8 cellular contexts compared by ENCODE assay signal in genomic region chr12:132414634-132415340, GRCh38.
DNase-seq lines count a peak whose midpoint lies in the region; ATAC-seq and TF ChIP-seq lines count a peak whose summit lies in the region.

No MANE protein-coding gene starts in this region.

- peak; percentile 91 for TF ChIP-seq CTCF in AG04450 (IDR thresholded peaks at IDR 0.05; ENCODE audit: low read depth, low read length)
- peak; percentile 96 for TF ChIP-seq CTCF in chondrocyte (IDR thresholded peaks at IDR 0.05)
- TF ChIP-seq CTCF in liver (IDR thresholded peaks at IDR 0.05; ENCODE audit: low read depth, low read length, missing input control): peak; percentile 93

- peaks cover 0 to 4% (median 1%) of the 10 kb centered on the region in 4 donors for H3K4me1 ChIP-seq in liver (ENCODE audit: control insufficient read depth in 4 of 4, insufficient read depth in 4 of 4, low read length in 3 of 4)

- WGBS in liver: 16% methylated on average over 30 of the region's 30 CpGs

- no peaks in the 10 kb centered on the region for H3K36me3 Mint-ChIP-seq in activated CD4-positive, alpha-beta T cell treated with anti-CD3 and anti-CD28 coated beads for 36 hours (ENCODE audit: low read depth)
- H3K36me3 Mint-ChIP-seq in chondrocyte (ENCODE audit: low read depth): peaks cover 2% of the 10 kb centered on the region

- no peaks in the 10 kb centered on the region for H3K9me3 Mint-ChIP-seq in activated CD4-positive, alpha-beta T cell treated with anti-CD3 and anti-CD28 coated beads for 36 hours (ENCODE audit: low read depth)
- no peaks in the 10 kb centered on the region for H3K9me3 Mint-ChIP-seq in chondrocyte (ENCODE audit: low read depth)

- CTCF ChIA-PET in AG04450 (lab: Charles Lee): interaction anchor here (0.7 to 4.2 kb wide), 14 partner anchors 91 to 261 kb away, joined by 3 to 59 read pairs (median 5); partner anchors contain the start of gene LRCOL1
- CTCF ChIA-PET in activated CD4-positive, alpha-beta T cell treated with anti-CD3 and anti-CD28 coated beads for 36 hours (lab: Charles Lee): interaction anchor here (0.6 to 3.2 kb wide), 26 partner anchors 9 to 329 kb away, joined by 3 to 25 read pairs (median 4); no protein-coding TSS in a partner anchor

- POLR2A ChIA-PET in AG04450 (lab: Yijun Ruan, JAX): no interaction called here
- POLR2A ChIA-PET in activated CD4-positive, alpha-beta T cell treated with anti-CD3 and anti-CD28 coated beads for 36 hours (lab: Charles Lee): no interaction called here

- H3K9me3 ChIP-seq in AG04450 (ENCODE audit: control insufficient read depth, insufficient read depth, low read length) (peaks cover 13% of the 10 kb centered on the region; the same call in 1 of the 2 replicates), liver (ENCODE audit: control insufficient read depth in 4 of 4, low read length in 3 of 4) (no peaks in the 10 kb centered on the region)

- TF ChIP-seq RAD21 in liver (IDR thresholded peaks at IDR 0.05): peak; percentile 93 to 97

- H3K4me3 Mint-ChIP-seq in activated CD4-positive, alpha-beta T cell treated with anti-CD3 and anti-CD28 coated beads for 36 hours: no peak overlapping the region
- no peak overlapping the region for H3K4me3 Mint-ChIP-seq in chondrocyte (ENCODE audit: unreplicated experiment)

- no peak overlapping the region for H3K4me3 ChIP-seq in AG04450 (ENCODE audit: low read depth, low read length)
- no peak overlapping the region for H3K4me3 ChIP-seq in liver (ENCODE audit: low read depth in 1 of 3, low read length in 3 of 3)

- H3K27me3 ChIP-seq in AG04450 (ENCODE audit: control insufficient read depth, insufficient read depth, low read length) (peaks cover 8% of the 10 kb centered on the region), liver (ENCODE audit: control insufficient read depth in 4 of 4, insufficient read depth in 4 of 4, low read length in 3 of 4) (no peaks in the 10 kb centered on the region)

- no peak overlapping the region for H3K27ac Mint-ChIP-seq in activated CD4-positive, alpha-beta T cell treated with anti-CD3 and anti-CD28 coated beads for 36 hours
- no peak overlapping the region for H3K27ac Mint-ChIP-seq in chondrocyte (ENCODE audit: unreplicated experiment)

- intact Hi-C loops in activated CD4-positive, alpha-beta T cell treated with anti-CD3 and anti-CD28 coated beads for 36 hours (cut with DNase I, micrococcal nuclease): loop anchor here (1.0 to 5.0 kb wide), 7 partner anchors 109 to 262 kb away; no protein-coding TSS in a partner anchor

- H3K36me3 ChIP-seq in liver (ENCODE audit: control insufficient read depth in 4 of 4, insufficient read depth in 3 of 4, low read depth in 1 of 4, low read length in 3 of 4): no peaks in the 10 kb centered on the region

- DNase-seq in AG04450 (ENCODE audit: low read depth, low spot score) (peak; percentile 34), NCI-H345 treated with DMSO at 0.1 percent for 48 hours (lab: John Stamatoyannopoulos, UW; ENCODE audit: unreplicated experiment) (peak; percentile 81), chondrocyte (ENCODE audit: low spot score) (no peak)
- peak; percentile 87 for DNase-seq in activated CD4-positive, alpha-beta T cell treated with anti-CD3 and anti-CD28 coated beads for 36 hours
- DNase-seq in stimulated activated CD4-positive, alpha-beta T cell treated with anti-CD3 and anti-CD28 coated beads, TNF-alpha, amount 100 ng/mL, for 24 hours (ENCODE audit: low read depth in 3 of 3): peak; percentile 57 to 68 (median 59)

- H3K27me3 Mint-ChIP-seq in activated CD4-positive, alpha-beta T cell treated with anti-CD3 and anti-CD28 coated beads for 36 hours: no peaks in the 10 kb centered on the region
- H3K27me3 Mint-ChIP-seq in chondrocyte (ENCODE audit: low read depth): peaks cover 22% of the 10 kb centered on the region

- ATAC-seq in GM18511 (IDR thresholded peaks at IDR 0.05; ENCODE audit: unreplicated experiment) (peak; percentile 83), HG03175 (IDR thresholded peaks at IDR 0.05; ENCODE audit: unreplicated experiment) (peak; percentile 85)
- peak; percentile 96 for ATAC-seq in activated CD4-positive, alpha-beta T cell treated with anti-CD3 and anti-CD28 coated beads for 36 hours

- no peaks in the 10 kb centered on the region for H3K4me1 Mint-ChIP-seq in activated CD4-positive, alpha-beta T cell treated with anti-CD3 and anti-CD28 coated beads for 36 hours
- H3K4me1 Mint-ChIP-seq in chondrocyte (ENCODE audit: low read depth): peaks cover 4% of the 10 kb centered on the region

- no peak overlapping the region for H3K27ac ChIP-seq in AG04450 (ENCODE audit: low read depth, low read length)
- no peak overlapping the region for H3K27ac ChIP-seq in liver (ENCODE audit: low read depth in 1 of 2, low read length in 2 of 2)

- no peak overlapping the region for H3K9ac ChIP-seq in liver (ENCODE audit: low read depth in 1 of 2, low read length in 2 of 2)

TF ChIP-seq in liver, 16 proteins besides CTCF, POLR2A, EP300 and RAD21:
- TF ChIP-seq RXRA (IDR thresholded peaks at IDR 0.05): no peak
- TF ChIP-seq MAX (IDR thresholded peaks at IDR 0.05): no peak
- no peak for TF ChIP-seq TAF1 (conservative IDR thresholded peaks at IDR 0.05)
- TF ChIP-seq ZBTB33 (IDR thresholded peaks at IDR 0.05): no peak
- TF ChIP-seq FOXA1 (IDR thresholded peaks at IDR 0.05): no peak
- TF ChIP-seq EGR1 (IDR thresholded peaks at IDR 0.05; ENCODE audit: low read depth in 2 of 2): no peak
- no peak for TF ChIP-seq ATF3 (IDR thresholded peaks at IDR 0.05)
- TF ChIP-seq YY1 (IDR thresholded peaks at IDR 0.05): no peak
- TF ChIP-seq FOXA2 (IDR thresholded peaks at IDR 0.05): no peak
- no peak for TF ChIP-seq HNF4A (conservative IDR thresholded peaks at IDR 0.05)
- no peak for TF ChIP-seq NR2F2 (IDR thresholded peaks at IDR 0.05)
- TF ChIP-seq GABPA (IDR thresholded peaks at IDR 0.05 in 1 of 2, conservative IDR thresholded peaks at IDR 0.05 in 1 of 2): no peak
- no peak for TF ChIP-seq HNF4G (IDR thresholded peaks at IDR 0.05)
- no peak for TF ChIP-seq JUND (IDR thresholded peaks at IDR 0.05)
- no peak for TF ChIP-seq SP1 (IDR thresholded peaks at IDR 0.05)
- TF ChIP-seq, protein P1, sequence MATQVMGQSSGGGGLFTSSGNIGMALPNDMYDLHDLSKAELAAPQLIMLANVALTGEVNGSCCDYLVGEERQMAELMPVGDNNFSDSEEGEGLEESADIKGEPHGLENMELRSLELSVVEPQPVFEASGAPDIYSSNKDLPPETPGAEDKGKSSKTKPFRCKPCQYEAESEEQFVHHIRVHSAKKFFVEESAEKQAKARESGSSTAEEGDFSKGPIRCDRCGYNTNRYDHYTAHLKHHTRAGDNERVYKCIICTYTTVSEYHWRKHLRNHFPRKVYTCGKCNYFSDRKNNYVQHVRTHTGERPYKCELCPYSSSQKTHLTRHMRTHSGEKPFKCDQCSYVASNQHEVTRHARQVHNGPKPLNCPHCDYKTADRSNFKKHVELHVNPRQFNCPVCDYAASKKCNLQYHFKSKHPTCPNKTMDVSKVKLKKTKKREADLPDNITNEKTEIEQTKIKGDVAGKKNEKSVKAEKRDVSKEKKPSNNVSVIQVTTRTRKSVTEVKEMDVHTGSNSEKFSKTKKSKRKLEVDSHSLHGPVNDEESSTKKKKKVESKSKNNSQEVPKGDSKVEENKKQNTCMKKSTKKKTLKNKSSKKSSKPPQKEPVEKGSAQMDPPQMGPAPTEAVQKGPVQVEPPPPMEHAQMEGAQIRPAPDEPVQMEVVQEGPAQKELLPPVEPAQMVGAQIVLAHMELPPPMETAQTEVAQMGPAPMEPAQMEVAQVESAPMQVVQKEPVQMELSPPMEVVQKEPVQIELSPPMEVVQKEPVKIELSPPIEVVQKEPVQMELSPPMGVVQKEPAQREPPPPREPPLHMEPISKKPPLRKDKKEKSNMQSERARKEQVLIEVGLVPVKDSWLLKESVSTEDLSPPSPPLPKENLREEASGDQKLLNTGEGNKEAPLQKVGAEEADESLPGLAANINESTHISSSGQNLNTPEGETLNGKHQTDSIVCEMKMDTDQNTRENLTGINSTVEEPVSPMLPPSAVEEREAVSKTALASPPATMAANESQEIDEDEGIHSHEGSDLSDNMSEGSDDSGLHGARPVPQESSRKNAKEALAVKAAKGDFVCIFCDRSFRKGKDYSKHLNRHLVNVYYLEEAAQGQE (IDR thresholded peaks at IDR 0.05): no peak
TF ChIP-seq in liver: peak in this region for 0.
